Comparison of ENCODE assay signal across 9 cellular contexts in the genomic region with DNA sequence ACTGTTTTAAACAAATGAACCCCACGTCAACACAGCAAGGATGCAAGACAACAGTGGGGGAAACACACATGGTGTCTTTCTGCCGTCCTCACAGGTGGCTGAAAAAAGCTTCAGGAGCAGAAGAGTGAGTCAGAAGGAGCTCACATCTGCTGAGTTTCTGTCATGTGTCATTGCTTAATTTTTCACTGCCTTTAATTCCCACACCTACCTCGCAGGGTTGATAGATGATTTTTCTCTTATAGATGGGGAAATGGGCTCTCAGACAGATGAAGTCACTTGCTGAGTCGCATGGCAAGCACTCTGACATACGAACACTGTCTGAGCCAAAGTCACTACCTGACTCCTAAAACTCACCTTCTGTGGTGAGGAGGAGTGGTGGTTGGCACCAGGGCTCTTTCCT. TPM values are rescaled to one million over a fixed set of nuclear protein-coding genes. Genes with fewer than 3 reads are reported as not detected.
A peak's percentile ranks its signal among the peaks of the same experiment; 100 is the strongest.
DNase-seq lines count a peak whose midpoint lies in the region; ATAC-seq and TF ChIP-seq lines count a peak whose summit lies in the region.
"Had no signal": no experiment of that assay in that cellular context is flagged by ENCODE, and none has a peak within 500 bp of the region (broad histone marks: within the 10 kb centered on the region; RNA-seq: fewer than 3 reads in every experiment).

No MANE protein-coding gene starts in this region.

- H4K20me1 ChIP-seq in MM.1S (ENCODE audit: insufficient read depth, low read length), result no peaks in the 10 kb centered on the region

- CTCF ChIA-PET in CD8-positive, alpha-beta T cell (lab: Charles Lee), result interaction anchor here (1.1 to 6.5 kb wide), 5 partner anchors 8 to 348 kb away, joined by 3 to 36 read pairs (median 6); no protein-coding TSS in a partner anchor

- DNase-seq in MM.1S (peak; percentile 69), islet precursor cell (peak; percentile 63), endothelial cell (ENCODE audit: low spot score) (no peak), SIG-M5 treated with dmso at 0.1 percent for 504 hours (lab: John Stamatoyannopoulos, UW; ENCODE audit: unreplicated experiment) (no peak)
- no peak for DNase-seq in CD8-positive, alpha-beta T cell
- DNase-seq: endodermal cell had no signal

- no peaks in the 10 kb centered on the region for H3K9me2 ChIP-seq in MM.1S (replicated peaks; ENCODE audit: insufficient read depth, low read length)

- H3K27me3 Mint-ChIP-seq in endothelial cell (ENCODE audit: unreplicated experiment), result no peaks in the 10 kb centered on the region
- H3K27me3 Mint-ChIP-seq in CD8-positive, alpha-beta T cell (ENCODE audit: low read depth), result peaks cover 13% of the 10 kb centered on the region

- H3F3A ChIP-seq in MM.1S (ENCODE audit: insufficient read depth, low read length), result peaks cover 18% of the 10 kb centered on the region

- no peaks in the 10 kb centered on the region for H3K4me1 Mint-ChIP-seq in endothelial cell (ENCODE audit: unreplicated experiment)
- H3K4me1 Mint-ChIP-seq in CD8-positive, alpha-beta T cell (ENCODE audit: low read depth), result no peaks in the 10 kb centered on the region
- H3K4me1 Mint-ChIP-seq: endodermal cell had no signal

- no peaks in the 10 kb centered on the region for H3K36me3 ChIP-seq in MM.1S (replicated peaks; ENCODE audit: insufficient read depth, low read length)
- H3K36me3 ChIP-seq in CD8-positive, alpha-beta T cell (ENCODE audit: insufficient read depth, low read length), result no peaks in the 10 kb centered on the region

- no peaks in the 10 kb centered on the region for H3K9me3 Mint-ChIP-seq in endothelial cell (ENCODE audit: unreplicated experiment)
- H3K9me3 Mint-ChIP-seq in CD8-positive, alpha-beta T cell, result no peaks in the 10 kb centered on the region
- H3K9me3 Mint-ChIP-seq: endodermal cell had no signal

- H3K79me2 ChIP-seq in MM.1S (ENCODE audit: low read length), result no peaks in the 10 kb centered on the region

- peak overlapping the region; percentile 41; the same call in 1 of the 2 replicates for H3K4me3 ChIP-seq in MM.1S (ENCODE audit: low read length)
- no peak overlapping the region for H3K4me3 ChIP-seq in CD8-positive, alpha-beta T cell (ENCODE audit: low read depth, low read length)

- peak; percentile 61 for ATAC-seq in GM18498 (IDR thresholded peaks at IDR 0.05; ENCODE audit: unreplicated experiment)
- peak; percentile 70 for ATAC-seq in GM21526 (IDR thresholded peaks at IDR 0.05; ENCODE audit: low FRiP score, unreplicated experiment)
- ATAC-seq in CD8-positive, alpha-beta T cell, result no peak
- no peak for ATAC-seq in HG02678 (IDR thresholded peaks at IDR 0.05; ENCODE audit: unreplicated experiment)

- no peak for TF ChIP-seq CTCF in MM.1S (IDR thresholded peaks at IDR 0.05; ENCODE audit: low read length)
- TF ChIP-seq CTCF in endothelial cell (IDR thresholded peaks at IDR 0.05; ENCODE audit: unreplicated experiment), result no peak
- no peak for TF ChIP-seq CTCF in CD8-positive, alpha-beta T cell (IDR thresholded peaks at IDR 0.05)

- no peaks in the 10 kb centered on the region for H3K36me3 Mint-ChIP-seq in endothelial cell (ENCODE audit: low read depth, unreplicated experiment)
- no peaks in the 10 kb centered on the region for H3K36me3 Mint-ChIP-seq in CD8-positive, alpha-beta T cell

- POLR2A ChIA-PET in CD8-positive, alpha-beta T cell (lab: Charles Lee), result interaction anchor here (0.5 kb wide), 1 partner anchor 29 kb away, joined by 3 read pairs; no protein-coding TSS in a partner anchor

- peak overlapping the region; percentile 79 for H3K27ac ChIP-seq in MM.1S (ENCODE audit: low read length)
- no peak overlapping the region for H3K27ac ChIP-seq in CD8-positive, alpha-beta T cell (ENCODE audit: low read depth, low read length)

- H3K27me3 ChIP-seq in MM.1S (replicated peaks; ENCODE audit: insufficient read depth, low read length), result no peaks in the 10 kb centered on the region
- no peaks in the 10 kb centered on the region for H3K27me3 ChIP-seq in CD8-positive, alpha-beta T cell (ENCODE audit: insufficient read depth, low read length)

- peak overlapping the region; percentile 37 for H3K9ac ChIP-seq in MM.1S (ENCODE audit: low read length)

- intact Hi-C loops in CD8-positive, alpha-beta T cell (cut with DNase I, micrococcal nuclease), result no loop called here

- H3K9me3 ChIP-seq in MM.1S (replicated peaks; ENCODE audit: insufficient read depth, low read length), result no peaks in the 10 kb centered on the region
- H3K9me3 ChIP-seq in CD8-positive, alpha-beta T cell (ENCODE audit: low read length), result no peaks in the 10 kb centered on the region

- no peak overlapping the region for H3K27ac Mint-ChIP-seq in endothelial cell (ENCODE audit: unreplicated experiment)
- H3K27ac Mint-ChIP-seq in CD8-positive, alpha-beta T cell, result no peak overlapping the region
- H3K27ac Mint-ChIP-seq: endodermal cell had no signal

- peaks cover 12% of the 10 kb centered on the region for H3K4me1 ChIP-seq in MM.1S (ENCODE audit: low read length)
- no peaks in the 10 kb centered on the region for H3K4me1 ChIP-seq in CD8-positive, alpha-beta T cell (ENCODE audit: insufficient read depth, low read length)

- peak overlapping the region; percentile 82 for H3K4me2 ChIP-seq in MM.1S (ENCODE audit: low read depth, low read length)

- peak overlapping the region; percentile 68 for H2AFZ ChIP-seq in MM.1S (ENCODE audit: low read length)

- H3K4me3 Mint-ChIP-seq in endothelial cell (ENCODE audit: unreplicated experiment), result no peak overlapping the region
- no peak overlapping the region for H3K4me3 Mint-ChIP-seq in CD8-positive, alpha-beta T cell
- H3K4me3 Mint-ChIP-seq: endodermal cell had no signal

RNA-seq across cellular contexts. Expression of a gene that starts 28.3 kb away (rescaled TPM):
- total RNA-seq in endothelial cell (ENCODE audit: unreplicated experiment), result 32.5 TPM
- 1 to 10 TPM; 5.0 to 6.1 TPM for total RNA-seq in CD8-positive, alpha-beta T cell

Comparison
In these comparisons a context has a peak if more than half of its experiments do, and no peak if none do; other contexts are left out.
1. ATAC-seq: peak in GM18498 (single experiment) and GM21526 (single experiment); none in CD8-positive, alpha-beta T cell (single experiment) and HG02678 (single experiment).
2. DNase-seq: peak in MM.1S (single experiment) and islet precursor cell (single experiment); none in endothelial cell (single experiment), CD8-positive, alpha-beta T cell (0 of 7) and SIG-M5 treated with dmso at 0.1 percent for 504 hours (single experiment).